Comparison of ENCODE assay signal across 1 cellular context in genomic region chr2:203596183-203596582, GRCh38.
TF ChIP-seq lines count a peak whose summit lies in the region.

No MANE protein-coding gene starts in this region.

TF ChIP-seq in neural cell, 6 proteins besides CTCF, POLR2A, EP300 and RAD21 (continued from another document):
- TF ChIP-seq, protein P1, sequence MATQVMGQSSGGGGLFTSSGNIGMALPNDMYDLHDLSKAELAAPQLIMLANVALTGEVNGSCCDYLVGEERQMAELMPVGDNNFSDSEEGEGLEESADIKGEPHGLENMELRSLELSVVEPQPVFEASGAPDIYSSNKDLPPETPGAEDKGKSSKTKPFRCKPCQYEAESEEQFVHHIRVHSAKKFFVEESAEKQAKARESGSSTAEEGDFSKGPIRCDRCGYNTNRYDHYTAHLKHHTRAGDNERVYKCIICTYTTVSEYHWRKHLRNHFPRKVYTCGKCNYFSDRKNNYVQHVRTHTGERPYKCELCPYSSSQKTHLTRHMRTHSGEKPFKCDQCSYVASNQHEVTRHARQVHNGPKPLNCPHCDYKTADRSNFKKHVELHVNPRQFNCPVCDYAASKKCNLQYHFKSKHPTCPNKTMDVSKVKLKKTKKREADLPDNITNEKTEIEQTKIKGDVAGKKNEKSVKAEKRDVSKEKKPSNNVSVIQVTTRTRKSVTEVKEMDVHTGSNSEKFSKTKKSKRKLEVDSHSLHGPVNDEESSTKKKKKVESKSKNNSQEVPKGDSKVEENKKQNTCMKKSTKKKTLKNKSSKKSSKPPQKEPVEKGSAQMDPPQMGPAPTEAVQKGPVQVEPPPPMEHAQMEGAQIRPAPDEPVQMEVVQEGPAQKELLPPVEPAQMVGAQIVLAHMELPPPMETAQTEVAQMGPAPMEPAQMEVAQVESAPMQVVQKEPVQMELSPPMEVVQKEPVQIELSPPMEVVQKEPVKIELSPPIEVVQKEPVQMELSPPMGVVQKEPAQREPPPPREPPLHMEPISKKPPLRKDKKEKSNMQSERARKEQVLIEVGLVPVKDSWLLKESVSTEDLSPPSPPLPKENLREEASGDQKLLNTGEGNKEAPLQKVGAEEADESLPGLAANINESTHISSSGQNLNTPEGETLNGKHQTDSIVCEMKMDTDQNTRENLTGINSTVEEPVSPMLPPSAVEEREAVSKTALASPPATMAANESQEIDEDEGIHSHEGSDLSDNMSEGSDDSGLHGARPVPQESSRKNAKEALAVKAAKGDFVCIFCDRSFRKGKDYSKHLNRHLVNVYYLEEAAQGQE (IDR thresholded peaks at IDR 0.05; ENCODE audit: borderline replicate concordance), result no peak
- no peak for TF ChIP-seq TAF1 (IDR thresholded peaks at IDR 0.05; ENCODE audit: low read depth)
TF ChIP-seq in neural cell: peak in this region for 0.
